9 cellular contexts compared by ENCODE assay signal in genomic region chr4:183571350-183572076, GRCh38.
A peak's percentile ranks its signal among the peaks of the same experiment; 100 is the strongest.
DNase-seq lines count a peak whose midpoint lies in the region; TF ChIP-seq lines count a peak whose summit lies in the region.
"Had no signal": no experiment of that assay in that cellular context is flagged by ENCODE, and none has a peak within 500 bp of the region (broad histone marks: within the 10 kb centered on the region; RNA-seq: fewer than 3 reads in every experiment).

No MANE protein-coding gene starts in this region.

- DNase-seq in DMS79 treated with DMSO at 0.1 percent for 48 hours (lab: John Stamatoyannopoulos, UW), result peak; percentile 89
- DNase-seq in NCI-H1436 (lab: John Stamatoyannopoulos, UW), result peak; percentile 47
- DNase-seq in astrocyte of the spinal cord (ENCODE audit: low read depth, low spot score), result peak; percentile 25
- peak; percentile 14 for DNase-seq in medulla oblongata (ENCODE audit: extremely low spot score)
- no peak for DNase-seq in activated CD8-positive, alpha-beta memory T cell treated with anti-CD3 and anti-CD28 coated beads, Interleukin-2, amount 50 U/mL, for 48 hours
- no peak for DNase-seq in mesothelial cell of epicardium (ENCODE audit: low spot score in 2 of 2, unreplicated experiment in 2 of 2)
- DNase-seq in stimulated activated CD4-positive, alpha-beta T cell treated with anti-CD3 and anti-CD28 coated beads, Interleukin-4, amount 100 ng/mL, for 24 hours, result no peak
- DNase-seq in cerebellar nuclear complex (lab: John Stamatoyannopoulos, UW), result no peak

- H3K4me3 ChIP-seq in astrocyte of the spinal cord (ENCODE audit: low read depth, low read length), result no peak overlapping the region

- no peak overlapping the region for H3K4me3 Mint-ChIP-seq in mesothelial cell of epicardium
- H3K4me3 Mint-ChIP-seq: activated naive CD4-positive, alpha-beta T cell treated with anti-CD3 and anti-CD28 coated beads, Interleukin-2, amount 50 U/mL, for 24 hours had no signal

- TF ChIP-seq CTCF in astrocyte of the spinal cord (IDR thresholded peaks at IDR 0.05; ENCODE audit: low read depth, low read length) (no peak), mesothelial cell of epicardium (IDR thresholded peaks at IDR 0.05; ENCODE audit: unreplicated experiment) (no peak)

- H3K9me3 Mint-ChIP-seq in mesothelial cell of epicardium, result no peaks in the 10 kb centered on the region
- H3K9me3 Mint-ChIP-seq: activated naive CD4-positive, alpha-beta T cell treated with anti-CD3 and anti-CD28 coated beads, Interleukin-2, amount 50 U/mL, for 24 hours had no signal

- peaks cover 15% of the 10 kb centered on the region for H3K4me1 Mint-ChIP-seq in mesothelial cell of epicardium
- H3K4me1 Mint-ChIP-seq: activated naive CD4-positive, alpha-beta T cell treated with anti-CD3 and anti-CD28 coated beads, Interleukin-2, amount 50 U/mL, for 24 hours had no signal

- no peaks in the 10 kb centered on the region for H3K36me3 Mint-ChIP-seq in mesothelial cell of epicardium
- H3K36me3 Mint-ChIP-seq: activated naive CD4-positive, alpha-beta T cell treated with anti-CD3 and anti-CD28 coated beads, Interleukin-2, amount 50 U/mL, for 24 hours had no signal

- H3K27me3 Mint-ChIP-seq in mesothelial cell of epicardium (ENCODE audit: low read depth), result peaks cover 18% of the 10 kb centered on the region

- in situ Hi-C loops in astrocyte of the spinal cord (cut with HindIII; ENCODE audit: low sequenced_read_pairs), result no loop called here

- no peak overlapping the region for H3K27ac Mint-ChIP-seq in mesothelial cell of epicardium
- H3K27ac Mint-ChIP-seq: activated naive CD4-positive, alpha-beta T cell treated with anti-CD3 and anti-CD28 coated beads, Interleukin-2, amount 50 U/mL, for 24 hours had no signal

Comparison
In these comparisons a context has a peak if more than half of its experiments do, and no peak if none do; other contexts are left out.
1. DNase-seq: peak in DMS79 treated with DMSO at 0.1 percent for 48 hours (single experiment), NCI-H1436 (single experiment), astrocyte of the spinal cord (single experiment) and medulla oblongata (single experiment); none in activated CD8-positive, alpha-beta memory T cell treated with anti-CD3 and anti-CD28 coated beads, Interleukin-2, amount 50 U/mL, for 48 hours (single experiment), mesothelial cell of epicardium (0 of 2), stimulated activated CD4-positive, alpha-beta T cell treated with anti-CD3 and anti-CD28 coated beads, Interleukin-4, amount 100 ng/mL, for 24 hours (single experiment) and cerebellar nuclear complex (0 of 2).